ENCODE assay signal across 8 cellular contexts in genomic region chr1:91853397-91853796, GRCh38.
"Had no signal": no experiment of that assay in that cellular context is flagged by ENCODE, and none has a peak within 500 bp of the region (broad histone marks: within the 10 kb centered on the region; RNA-seq: fewer than 3 reads in every experiment).

No MANE protein-coding gene starts in this region.

- H3K4me1 Mint-ChIP-seq: IgD-negative memory B cell had no signal

- H3K4me3 ChIP-seq: GM23248, HAP-1 had no signal

- H3K4me3 Mint-ChIP-seq: IgD-negative memory B cell had no signal

- H3K4me1 ChIP-seq: HAP-1 had no signal

- H3K36me3 Mint-ChIP-seq: IgD-negative memory B cell had no signal

- ATAC-seq: HCT116 had no signal

- DNase-seq: GM23248, GOT3, H7, KG1 had no signal

- H3K36me3 ChIP-seq: HAP-1 had no signal

- H3K9me3 ChIP-seq: HAP-1 had no signal

- H2AFZ ChIP-seq: GM23248 had no signal

- H3K9ac ChIP-seq: GM23248 had no signal

- H3K27ac ChIP-seq: GM23248 had no signal

- H3K27ac Mint-ChIP-seq: IgD-negative memory B cell had no signal

- FAIRE-seq: HTR-8/SVneo had no signal

- H3K27me3 Mint-ChIP-seq: IgD-negative memory B cell had no signal
